ENCODE assay signal across 8 cellular contexts in the genomic region with DNA sequence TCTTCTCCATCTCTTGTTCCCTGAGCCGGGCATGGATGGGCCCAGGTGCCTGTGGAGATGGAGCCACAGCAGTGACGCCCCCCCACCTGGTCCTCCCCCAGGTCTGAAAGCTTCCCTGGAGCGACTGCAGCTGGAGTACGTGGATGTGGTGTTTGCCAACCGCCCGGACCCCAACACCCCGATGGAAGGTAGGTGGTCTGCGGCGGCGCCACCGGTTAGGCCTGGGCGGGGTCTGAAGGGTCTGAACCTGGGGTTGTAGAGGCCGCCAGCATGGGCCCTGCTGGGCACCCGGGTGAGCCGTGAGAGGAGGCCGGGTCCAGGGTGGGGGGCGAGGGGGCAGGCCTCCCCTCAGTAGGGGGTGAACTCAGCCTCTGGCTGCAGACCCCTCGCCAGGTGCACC.
"Had no signal": no experiment of that assay in that cellular context is flagged by ENCODE, and none has a peak within 500 bp of the region (broad histone marks: within the 10 kb centered on the region; RNA-seq: fewer than 3 reads in every experiment).

No MANE protein-coding gene starts in this region.

- H3K4me3 ChIP-seq: GM12878 had no signal

- DNase-seq: GDM1, GF-D8 had no signal

- FAIRE-seq: G401.6, GM12878, GM12891, GM12892, GM18507, GM19239 had no signal

- ATAC-seq: GM12878 had no signal
